ENCODE assay signal across 8 cellular contexts in the genomic region with DNA sequence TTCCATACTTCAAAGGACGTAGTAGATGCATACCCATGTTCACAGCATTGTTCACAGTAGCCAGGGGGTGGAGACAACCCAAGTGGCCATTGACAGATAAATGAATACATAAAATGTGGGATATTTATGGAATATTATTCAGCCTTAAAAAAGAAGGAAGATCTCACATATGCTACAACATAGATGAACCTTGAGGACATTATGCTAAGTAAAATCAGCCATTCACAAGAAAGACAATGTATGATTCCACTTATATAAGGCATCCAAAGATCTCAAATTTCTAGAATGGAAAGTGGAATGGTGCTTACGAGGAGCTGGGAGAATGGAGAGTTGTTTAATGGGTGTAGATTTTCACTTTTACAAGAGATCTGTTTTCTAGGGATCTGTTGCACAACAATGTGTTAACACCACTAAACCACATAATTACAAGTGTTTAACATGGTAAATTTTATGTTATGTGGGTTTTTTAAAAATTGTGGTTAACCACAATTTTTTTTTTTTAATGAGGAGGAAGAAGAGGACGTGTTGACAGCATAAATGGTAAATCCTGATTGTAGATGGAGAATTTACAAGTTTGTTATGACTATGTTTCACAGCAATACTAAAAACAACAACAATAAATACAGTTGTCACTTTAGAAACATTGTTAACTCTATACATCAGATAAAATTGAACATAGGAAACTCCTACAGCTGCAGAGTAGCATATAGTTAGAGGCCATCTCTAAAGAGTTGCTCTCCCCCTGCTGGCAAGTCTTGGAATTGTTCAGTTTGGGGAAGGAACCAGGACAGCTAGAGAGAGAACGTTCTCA. TPM values are rescaled to one million over a fixed set of nuclear protein-coding genes. Genes with fewer than 3 reads are reported as not detected.
A peak's percentile ranks its signal among the peaks of the same experiment; 100 is the strongest.
DNase-seq lines count a peak whose midpoint lies in the region; ATAC-seq and TF ChIP-seq lines count a peak whose summit lies in the region.

No MANE protein-coding gene starts in this region.

- H3K4me1 Mint-ChIP-seq in activated CD4-positive, alpha-beta T cell treated with anti-CD3 and anti-CD28 coated beads, Interleukin-2, amount 10 ng/mL, durations not matched to agents 24 days and 14 days: peaks cover 6% of the 10 kb centered on the region

- no peak overlapping the region for H3K4me3 ChIP-seq in coronary artery

- peaks cover 33% of the 10 kb centered on the region for H3K27me3 Mint-ChIP-seq in activated CD4-positive, alpha-beta T cell treated with anti-CD3 and anti-CD28 coated beads, Interleukin-2, amount 10 ng/mL, durations not matched to agents 24 days and 14 days

- H3K27ac ChIP-seq in coronary artery: no peak overlapping the region

- TF ChIP-seq CTCF in coronary artery (IDR thresholded peaks at IDR 0.05): peak; percentile 76

- no peak overlapping the region for H3K27ac Mint-ChIP-seq in activated CD4-positive, alpha-beta T cell treated with anti-CD3 and anti-CD28 coated beads, Interleukin-2, amount 10 ng/mL, durations not matched to agents 24 days and 14 days

- intact Hi-C loops in activated CD4-positive, alpha-beta T cell treated with anti-CD3 and anti-CD28 coated beads, Interleukin-2, amount 10 ng/mL, durations not matched to agents 24 days and 14 days (cut with micrococcal nuclease): loop anchor here (10.0 kb wide), 3 partner anchors 105 to 1025 kb away; a partner anchor contains a TSS

- DNase-seq in CD1c-positive myeloid dendritic cell (ENCODE audit: extremely low spot score) (peak; percentile 74), NCI-H524 (lab: John Stamatoyannopoulos, UW) (peak; percentile 74 to 86), coronary artery (ENCODE audit: low spot score) (peak; percentile 78), lung microvascular endothelial cell (ENCODE audit: low read depth in 2 of 2) (peak; percentile 71 to 73)
- DNase-seq in activated CD4-positive, alpha-beta T cell treated with anti-CD3 and anti-CD28 coated beads, Interleukin-2, amount 10 ng/mL, durations not matched to agents 24 days and 14 days: peak; percentile 92
- DNase-seq in stimulated activated CD8-positive, alpha-beta memory T cell treated with anti-CD3 and anti-CD28 coated beads, Interleukin-4, amount 100 ng/mL, for 1 hour (ENCODE audit: low read depth in 2 of 2, low spot score in 1 of 2): peak; percentile 50 to 56

- no peaks in the 10 kb centered on the region for H3K36me3 Mint-ChIP-seq in activated CD4-positive, alpha-beta T cell treated with anti-CD3 and anti-CD28 coated beads, Interleukin-2, amount 10 ng/mL, durations not matched to agents 24 days and 14 days (ENCODE audit: low read depth)

- H3K4me3 Mint-ChIP-seq in activated CD4-positive, alpha-beta T cell treated with anti-CD3 and anti-CD28 coated beads, Interleukin-2, amount 10 ng/mL, durations not matched to agents 24 days and 14 days: no peak overlapping the region

- ATAC-seq in GM19035 (IDR thresholded peaks at IDR 0.05; ENCODE audit: unreplicated experiment): peak; percentile 97
- peak; percentile 98 for ATAC-seq in HG03139 (IDR thresholded peaks at IDR 0.05; ENCODE audit: unreplicated experiment)

- H3K9me3 Mint-ChIP-seq in activated CD4-positive, alpha-beta T cell treated with anti-CD3 and anti-CD28 coated beads, Interleukin-2, amount 10 ng/mL, durations not matched to agents 24 days and 14 days: no peaks in the 10 kb centered on the region

RNA-seq across cellular contexts. Expression of a gene that starts 41.6 kb away (rescaled TPM):
- not detected in 2 replicates for total RNA-seq in activated CD4-positive, alpha-beta T cell treated with anti-CD3 and anti-CD28 coated beads, Interleukin-2, amount 10 ng/mL, durations not matched to agents 24 days and 14 days
- total RNA-seq in lung microvascular endothelial cell: 191 and 265 TPM in 2 replicates

Comparison
In these comparisons a context has a peak if more than half of its experiments do, and no peak if none do; other contexts are left out.
1. RNA of a gene that starts 41.6 kb away (total RNA-seq): 191 to 265 TPM in lung microvascular endothelial cell; not detected in activated CD4-positive, alpha-beta T cell treated with anti-CD3 and anti-CD28 coated beads, Interleukin-2, amount 10 ng/mL, durations not matched to agents 24 days and 14 days; every median in the first group is over 100 times any median in the second.
2. Peak in every context shown above with its lines, with median percentiles within 50 percentile points of each other: DNase-seq.